33 cellular contexts compared by ENCODE assay signal in the genomic region with DNA sequence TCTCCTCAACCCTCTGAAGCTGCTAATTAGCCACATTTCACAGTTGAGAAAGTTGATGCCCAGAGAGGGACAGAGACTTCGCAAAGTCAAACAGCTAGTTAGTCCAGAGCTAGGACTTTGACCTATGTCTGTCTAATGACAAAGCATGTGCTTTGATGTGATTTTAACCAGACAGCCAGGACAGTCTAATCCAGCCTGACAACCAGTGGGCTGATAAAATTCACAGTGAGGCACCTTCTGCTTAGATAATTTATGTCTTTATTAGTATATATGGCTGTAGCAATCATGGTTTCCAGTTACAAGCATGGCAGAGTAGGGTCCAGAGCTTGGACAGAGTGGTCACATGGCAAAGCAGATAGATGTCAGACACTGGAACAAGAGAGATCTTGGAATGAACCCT.
"Had no signal": no experiment of that assay in that cellular context is flagged by ENCODE, and none has a peak within 500 bp of the region (broad histone marks: within the 10 kb centered on the region; RNA-seq: fewer than 3 reads in every experiment).

No MANE protein-coding gene starts in this region.

- H3K27me3 ChIP-seq: ascending aorta, cardiac muscle cell, colonic mucosa, Peyer's patch, SJSA1 had no signal

- H3K9me3 ChIP-seq: ascending aorta, colonic mucosa, Peyer's patch, SJSA1 had no signal

- H3K4me1 ChIP-seq: colonic mucosa, Peyer's patch, SJSA1 had no signal

- ATAC-seq: activated CD4-positive, alpha-beta T cell treated with anti-CD3 and anti-CD28 coated beads for 36 hours; activated CD4-positive, CD25-positive, alpha-beta regulatory T cell treated with anti-CD3 and anti-CD28 coated beads, Interleukin-2, amount 50 U/mL, for 24 hours; activated CD8-positive, alpha-beta memory T cell treated with anti-CD3 and anti-CD28 coated beads, Interleukin-2, amount 10 ng/mL, durations not matched to agents 7 days and 5 days; PC-3; WTC11 had no signal

- DNase-seq: activated CD4-positive, alpha-beta memory T cell treated with anti-CD3 and anti-CD28 coated beads, Interleukin-2, amount 10 ng/mL, durations not matched to agents 7 days and 5 days; activated CD4-positive, alpha-beta T cell treated with anti-CD3 and anti-CD28 coated beads for 36 hours; activated CD8-positive, alpha-beta memory T cell treated with anti-CD3 and anti-CD28 coated beads for 24 hours; activated CD8-positive, alpha-beta memory T cell treated with anti-CD3 and anti-CD28 coated beads, Interleukin-2, amount 10 ng/mL, durations not matched to agents 7 days and 5 days; activated CD8-positive, alpha-beta memory T cell treated with anti-CD3 and anti-CD28 coated beads, Interleukin-2, amount 50 U/mL, for 48 hours; activated effector memory CD4-positive, alpha-beta T cell treated with Interleukin-2 at 50 U/mL for 16 hours; activated naive CD4-positive, alpha-beta T cell treated with anti-CD3 and anti-CD28 coated beads, Interleukin-2, amount 50 U/mL, for 16 hours; activated naive CD8-positive, alpha-beta T cell treated with anti-CD3 and anti-CD28 coated beads for 36 hours; activated T-cell treated with anti-CD3 and anti-CD28 coated beads, Interleukin-2, amount 50 U/mL, for 48 hours; amygdala; colonic mucosa; Kasumi-1; KBM-7; NCI-H1092; NCI-H1417 treated with DMSO at 0.1 percent for 48 hours; NCI-H187 treated with DMSO at 0.1 percent for 48 hours; NCI-H2081; NCI-H2171 treated with DMSO at 0.1 percent for 48 hours; NCI-H2227 treated with DMSO at 0.1 percent for 48 hours; NCI-H446; NCI-H510A treated with DMSO at 0.1 percent for 48 hours; NCI-H69; PC-3; Peyer's patch; RPMI8226; SHP77 treated with DMSO at 0.1 percent for 48 hours; T1000 had no signal

- H3K4me3 Mint-ChIP-seq: activated CD4-positive, alpha-beta memory T cell treated with anti-CD3 and anti-CD28 coated beads, Interleukin-2, amount 10 ng/mL, durations not matched to agents 7 days and 5 days; activated CD4-positive, alpha-beta T cell treated with anti-CD3 and anti-CD28 coated beads for 36 hours; activated CD8-positive, alpha-beta memory T cell treated with anti-CD3 and anti-CD28 coated beads, Interleukin-2, amount 10 ng/mL, durations not matched to agents 7 days and 5 days; activated naive CD8-positive, alpha-beta T cell treated with anti-CD3 and anti-CD28 coated beads for 36 hours; central memory CD8-positive, alpha-beta T cell; WTC11 had no signal

- H3K4me1 Mint-ChIP-seq: activated CD4-positive, alpha-beta memory T cell treated with anti-CD3 and anti-CD28 coated beads, Interleukin-2, amount 10 ng/mL, durations not matched to agents 7 days and 5 days; activated CD4-positive, alpha-beta T cell treated with anti-CD3 and anti-CD28 coated beads for 36 hours; activated naive CD8-positive, alpha-beta T cell treated with anti-CD3 and anti-CD28 coated beads for 36 hours; central memory CD8-positive, alpha-beta T cell; WTC11 had no signal

- H3K9me3 Mint-ChIP-seq: activated CD4-positive, alpha-beta memory T cell treated with anti-CD3 and anti-CD28 coated beads, Interleukin-2, amount 10 ng/mL, durations not matched to agents 7 days and 5 days; activated naive CD8-positive, alpha-beta T cell treated with anti-CD3 and anti-CD28 coated beads for 36 hours; central memory CD8-positive, alpha-beta T cell; WTC11 had no signal

- H3K27ac Mint-ChIP-seq: activated CD4-positive, alpha-beta memory T cell treated with anti-CD3 and anti-CD28 coated beads, Interleukin-2, amount 10 ng/mL, durations not matched to agents 7 days and 5 days; activated CD4-positive, alpha-beta T cell treated with anti-CD3 and anti-CD28 coated beads for 36 hours; activated CD8-positive, alpha-beta memory T cell treated with anti-CD3 and anti-CD28 coated beads, Interleukin-2, amount 10 ng/mL, durations not matched to agents 7 days and 5 days; activated naive CD8-positive, alpha-beta T cell treated with anti-CD3 and anti-CD28 coated beads for 36 hours; WTC11 had no signal

- H3K27ac ChIP-seq: ascending aorta, cardiac muscle cell, colonic mucosa, Peyer's patch, SJSA1 had no signal

- H3K27me3 Mint-ChIP-seq: activated CD4-positive, alpha-beta T cell treated with anti-CD3 and anti-CD28 coated beads for 36 hours; activated naive CD8-positive, alpha-beta T cell treated with anti-CD3 and anti-CD28 coated beads for 36 hours; central memory CD8-positive, alpha-beta T cell had no signal

- H3K36me3 Mint-ChIP-seq: activated CD8-positive, alpha-beta memory T cell treated with anti-CD3 and anti-CD28 coated beads, Interleukin-2, amount 10 ng/mL, durations not matched to agents 7 days and 5 days; activated naive CD8-positive, alpha-beta T cell treated with anti-CD3 and anti-CD28 coated beads for 36 hours; WTC11 had no signal
